Comparison of ENCODE assay signal across 11 cellular contexts in genomic region chr13:27423333-27423732, GRCh38. TPM values are rescaled to one million over a fixed set of nuclear protein-coding genes. Genes with fewer than 3 reads are reported as not detected.
DNase-seq lines count a peak whose midpoint lies in the region; ATAC-seq, FAIRE-seq and TF ChIP-seq lines count a peak whose summit lies in the region.
"Had no signal": no experiment of that assay in that cellular context is flagged by ENCODE, and none has a peak within 500 bp of the region (broad histone marks: within the 10 kb centered on the region; RNA-seq: fewer than 3 reads in every experiment).

No MANE protein-coding gene starts in this region.

- dilution Hi-C loops in keratinocyte (cut with MboI; ENCODE audit: extremely low pct_ligation_motif_present, low sequenced_read_pairs): no loop called here

- no peaks in the 10 kb centered on the region for H3K9me3 ChIP-seq in A549
- H3K9me3 ChIP-seq in DND-41 (ENCODE audit: insufficient read depth, low read length, severe bottlenecking): no peaks in the 10 kb centered on the region
- H3K9me3 ChIP-seq in keratinocyte (ENCODE audit: control insufficient read depth, low read depth, low read length): no peaks in the 10 kb centered on the region
- H3K9me3 ChIP-seq in sigmoid colon: no peaks in the 10 kb centered on the region
- H3K9me3 ChIP-seq: colonic mucosa, Peyer's patch had no signal

- H3K27me3 Mint-ChIP-seq in activated B cell treated with CpG ODN at 0.5 μM for 24 hours: no peaks in the 10 kb centered on the region

- TF ChIP-seq EP300 in A549 (IDR thresholded peaks at IDR 0.05): no peak
- TF ChIP-seq EP300 in sigmoid colon (IDR thresholded peaks at IDR 0.05): no peak

- H3K9ac ChIP-seq in DND-41 (ENCODE audit: low read depth, low read length): peak overlapping the region; percentile 96; the same call in 1 of the 2 replicates
- no peak overlapping the region for H3K9ac ChIP-seq in keratinocyte (ENCODE audit: control insufficient read depth, extremely low read depth, insufficient read depth, low read length)

- CTCF ChIA-PET in A549 (lab: Yijun Ruan, JAX): no interaction called here
- CTCF ChIA-PET in activated B cell treated with CpG ODN at 0.5 μM for 24 hours (lab: Charles Lee): no interaction called here

- no peaks in the 10 kb centered on the region for H3K27me3 ChIP-seq in DND-41 (ENCODE audit: insufficient read depth, low read length, poor library complexity)
- no peaks in the 10 kb centered on the region for H3K27me3 ChIP-seq in keratinocyte (ENCODE audit: control insufficient read depth, extremely low read depth, insufficient read depth, low read length)
- no peaks in the 10 kb centered on the region for H3K27me3 ChIP-seq in sigmoid colon
- H3K27me3 ChIP-seq: colonic mucosa, Peyer's patch had no signal

- H4K20me1 ChIP-seq in DND-41 (ENCODE audit: insufficient read depth, low read length) (peaks cover 22% of the 10 kb centered on the region), keratinocyte (ENCODE audit: control insufficient read depth, extremely low read depth, insufficient read depth, low read length) (no peaks in the 10 kb centered on the region)

- no peak for TF ChIP-seq POLR2A in A549 (IDR thresholded peaks at IDR 0.05; ENCODE audit: low read length)
- no peak for TF ChIP-seq POLR2A in sigmoid colon (IDR thresholded peaks at IDR 0.05)

- no peak for TF ChIP-seq RAD21 in A549 (conservative IDR thresholded peaks at IDR 0.05 in 1 of 2, IDR thresholded peaks at IDR 0.05 in 1 of 2)

- POLR2A ChIA-PET in A549 (lab: Yijun Ruan, JAX): interaction anchor here (1.3 kb wide), 1 partner anchor 27 kb away, joined by 4 read pairs; no protein-coding TSS in a partner anchor
- POLR2A ChIA-PET in activated B cell treated with CpG ODN at 0.5 μM for 24 hours (lab: Charles Lee): interaction anchor here (1.2 to 5.6 kb wide), 2 partner anchors 26 to 197 kb away, joined by 17 to 185 read pairs; partner anchors contain the start of genes LNX2 and MTIF3

- H3K79me2 ChIP-seq in DND-41 (ENCODE audit: insufficient read depth, low read length) (peaks cover 43% of the 10 kb centered on the region), keratinocyte (ENCODE audit: control insufficient read depth, insufficient read depth, low read length) (peaks cover 15% of the 10 kb centered on the region)

- peak overlapping the region; percentile 86 for H3K27ac Mint-ChIP-seq in activated B cell treated with CpG ODN at 0.5 μM for 24 hours

- H3K9me3 Mint-ChIP-seq in activated B cell treated with CpG ODN at 0.5 μM for 24 hours: no peaks in the 10 kb centered on the region

- WGBS in A549 (ENCODE audit: missing lambda C conversion rate): 95% methylated on average over 7 of the region's 7 CpGs
- 89 to 91% methylated on average over 7 of the region's 7 CpGs for WGBS in sigmoid colon, 2 donors

- H3K4me1 Mint-ChIP-seq in activated B cell treated with CpG ODN at 0.5 μM for 24 hours: peaks cover 42% of the 10 kb centered on the region

- FAIRE-seq in A549 (lab: Jason Lieb, UNC): no peak
- no peak for FAIRE-seq in keratinocyte (lab: Jason Lieb, UNC)
- FAIRE-seq: kidney had no signal

- intact Hi-C loops in activated B cell treated with CpG ODN at 0.5 μM for 24 hours (cut with micrococcal nuclease): loop anchor here (10.0 kb wide), 2 partner anchors 169 to 289 kb away; partner anchors contain the start of gene RPL21
- intact Hi-C loops in sigmoid colon (cut with DNase I): loop anchor here (5.0 to 10.0 kb wide), 5 partner anchors 46 to 439 kb away; partner anchors contain the start of genes LNX2, POLR1D and RASL11A

- peak overlapping the region; percentile 96; the same call in 2 of the 3 replicates for H3K4me2 ChIP-seq in A549
- H3K4me2 ChIP-seq in DND-41 (ENCODE audit: insufficient read depth, low read length): no peak overlapping the region
- peak overlapping the region; percentile 95 for H3K4me2 ChIP-seq in keratinocyte (ENCODE audit: control insufficient read depth, extremely low read depth, insufficient read depth, low read depth, low read length)

- peaks cover 24% of the 10 kb centered on the region for H3K36me3 Mint-ChIP-seq in activated B cell treated with CpG ODN at 0.5 μM for 24 hours (ENCODE audit: low read depth)

- H3K36me3 ChIP-seq in DND-41 (ENCODE audit: insufficient read depth, low read length) (peaks cover 32% of the 10 kb centered on the region), keratinocyte (ENCODE audit: control insufficient read depth in 2 of 2, extremely low read depth in 1 of 2, insufficient read depth in 2 of 2, low read length in 2 of 2) (peaks cover 2% of the 10 kb centered on the region in 2 experiments), sigmoid colon (peaks cover 0 to 7% (median under 1%) of the 10 kb centered on the region in 4 donors)
- H3K36me3 ChIP-seq: colonic mucosa had no signal

- TF ChIP-seq CTCF in A549 (IDR thresholded peaks at IDR 0.05) (no peak), DND-41 (IDR thresholded peaks at IDR 0.05; ENCODE audit: borderline replicate concordance, extremely low read depth, low read length, poor library complexity, severe bottlenecking) (no peak), activated B cell treated with CpG ODN at 0.5 μM for 24 hours (IDR thresholded peaks at IDR 0.05) (no peak), keratinocyte (optimal IDR thresholded peaks at IDR 0.05 in 1 of 3, IDR thresholded peaks at IDR 0.05 in 1 of 3, conservative IDR thresholded peaks at IDR 0.05 in 1 of 3; ENCODE audit: extremely low read depth in 1 of 3, insufficient read depth in 2 of 3, low read length in 3 of 3) (no peak), foreskin fibroblast (IDR thresholded peaks at IDR 0.05; ENCODE audit: low read depth, low read length) (no peak), sigmoid colon (IDR thresholded peaks at IDR 0.05) (no peak)

- H3K4me1 ChIP-seq in A549: peaks cover 17% of the 10 kb centered on the region
- peaks cover 42% of the 10 kb centered on the region for H3K4me1 ChIP-seq in DND-41 (ENCODE audit: insufficient read depth, low read length)
- H3K4me1 ChIP-seq in keratinocyte (ENCODE audit: control insufficient read depth, extremely low read depth, insufficient read depth, low read length): peaks cover 35% of the 10 kb centered on the region
- H3K4me1 ChIP-seq in sigmoid colon: peaks cover 0 to 38% (median 33%) of the 10 kb centered on the region in 4 donors

- ATAC-seq in A549 (no peak), DND-41 (ENCODE audit: insufficient read depth, low read depth) (no peak), activated B cell treated with CpG ODN at 0.5 μM for 24 hours (ENCODE audit: low read depth) (no peak)

- H3K9me1 ChIP-seq in keratinocyte (ENCODE audit: control insufficient read depth, extremely low read depth, insufficient read depth, low read length): no peaks in the 10 kb centered on the region

- peak overlapping the region; percentile 79 for H3K4me3 Mint-ChIP-seq in activated B cell treated with CpG ODN at 0.5 μM for 24 hours

- H3K4me3 ChIP-seq in A549: no peak overlapping the region
- H3K4me3 ChIP-seq in DND-41 (ENCODE audit: low read depth in 1 of 2, low read length in 2 of 2): no peak overlapping the region
- no peak overlapping the region for H3K4me3 ChIP-seq in keratinocyte (ENCODE audit: control insufficient read depth in 2 of 3, extremely low read depth in 1 of 3, insufficient read depth in 2 of 3, low read depth in 1 of 3, low read length in 3 of 3)
- H3K4me3 ChIP-seq in foreskin fibroblast (ENCODE audit: low read depth in 1 of 2, low read length in 2 of 2): no peak overlapping the region
- no peak overlapping the region for H3K4me3 ChIP-seq in sigmoid colon

- H2AFZ ChIP-seq in DND-41 (ENCODE audit: low read depth, low read length) (no peak overlapping the region), keratinocyte (ENCODE audit: control insufficient read depth, low read length) (no peak overlapping the region)

- H3K27ac ChIP-seq in A549 (no peak overlapping the region), DND-41 (ENCODE audit: low read length) (no peak overlapping the region), keratinocyte (ENCODE audit: control insufficient read depth, insufficient read depth, low read length) (no peak overlapping the region), sigmoid colon (no peak overlapping the region)

- DNase-seq in A549 (ENCODE audit: low read depth in 1 of 2, low spot score in 1 of 2) (no peak), DND-41 (no peak), activated B cell treated with CpG ODN at 0.5 μM for 24 hours (no peak), keratinocyte (ENCODE audit: low read depth, low spot score) (no peak), foreskin fibroblast (no peak), middle frontal gyrus (ENCODE audit: extremely low spot score, low spot score) (no peak), islet precursor cell (no peak), sigmoid colon (no peak)
- DNase-seq: kidney, Peyer's patch had no signal

RNA-seq across cellular contexts. Expression of gene GTF3A, which starts 1.1 kb away (rescaled TPM):
- polyA plus RNA-seq in A549 (2011; rRNA removed) (125 and 132 TPM in 2 replicates), A549 (2017; fragmentation: RNase III; extraction: RNeasy Plus Mini Kit Qiagen cat#74134 plus additional on column Dnase treatment) (93.1 to 99.6 TPM (median 93.4 TPM) in 3 replicates), keratinocyte (41.5 to 97.8 TPM (median 95.5 TPM) in 3 replicates), sigmoid colon (100 to 1,000 TPM in 1 of 3 donors, 10 to 100 TPM in 2; 76.3 to 113 (median 87.1) TPM)
- polyA plus RNA-seq in A549 (2012; cell fraction: cytosol; rRNA removed): 70.0 and 94.7 TPM in 2 replicates
- polyA plus RNA-seq in A549 (2012; cell fraction: nucleus; rRNA removed): 45.4 and 53.6 TPM in 2 replicates
- 38.5 and 41.4 TPM in 2 replicates for polyA minus RNA-seq in A549 (2011; rRNA and poly(A)+ RNA removed)
- total RNA-seq in activated B cell treated with CpG ODN at 0.5 μM for 24 hours (119 and 134 TPM in 2 replicates), sigmoid colon (100 to 1,000 TPM; 135 to 172 (median 154) TPM)
- 138 TPM for polyA plus RNA-seq in keratinocyte (2011; ENCODE audit: low read depth)
- 72.7 and 138 TPM in 2 replicates for polyA plus RNA-seq in keratinocyte (2011; cell fraction: cytosol; rRNA removed)
- polyA plus RNA-seq in keratinocyte (2011; cell fraction: nucleus; rRNA removed): 16.5 and 23.1 TPM in 2 replicates
- polyA plus RNA-seq in keratinocyte (2012; ENCODE audit: low replicate concordance): 58.6 and 74.2 TPM in 2 replicates
- polyA minus RNA-seq in keratinocyte: 22.1 to 48.6 TPM (median 36.3 TPM) in 3 replicates
- polyA minus RNA-seq in keratinocyte (2011; cell fraction: cytosol; rRNA and poly(A)+ RNA removed): 57.7 TPM
- 4.9 and 11.0 TPM in 2 replicates for polyA minus RNA-seq in keratinocyte (2011; cell fraction: nucleus; rRNA and poly(A)+ RNA removed)

RNA-seq across cellular contexts. Expression of gene MTIF3, which starts 27.0 kb away (rescaled TPM):
- polyA plus RNA-seq in A549 (2011; rRNA removed): 50.3 and 61.8 TPM in 2 replicates
- polyA plus RNA-seq in A549 (2012; cell fraction: cytosol; rRNA removed): 13.5 and 15.6 TPM in 2 replicates
- polyA plus RNA-seq in A549 (2012; cell fraction: nucleus; rRNA removed): 4.6 and 6.8 TPM in 2 replicates
- polyA plus RNA-seq in A549 (2017; fragmentation: RNase III; extraction: RNeasy Plus Mini Kit Qiagen cat#74134 plus additional on column Dnase treatment): 31.6 to 32.4 TPM (median 31.7 TPM) in 3 replicates
- 7.8 and 12.4 TPM in 2 replicates for polyA minus RNA-seq in A549 (2011; rRNA and poly(A)+ RNA removed)
- total RNA-seq in activated B cell treated with CpG ODN at 0.5 μM for 24 hours: 39.8 and 50.1 TPM in 2 replicates
- 41.4 to 58.0 TPM (median 56.1 TPM) in 3 replicates for polyA plus RNA-seq in keratinocyte
- 57.9 TPM for polyA plus RNA-seq in keratinocyte (2011; ENCODE audit: low read depth)
- polyA plus RNA-seq in keratinocyte (2011; cell fraction: cytosol; rRNA removed): 65.4 and 96.7 TPM in 2 replicates
- 48.4 and 56.7 TPM in 2 replicates for polyA plus RNA-seq in keratinocyte (2011; cell fraction: nucleus; rRNA removed)
- 35.8 and 46.3 TPM in 2 replicates for polyA plus RNA-seq in keratinocyte (2012; ENCODE audit: low replicate concordance)
- polyA minus RNA-seq in keratinocyte: 5.3 to 24.9 TPM (median 16.5 TPM) in 3 replicates
- 9.2 TPM for polyA minus RNA-seq in keratinocyte (2011; cell fraction: cytosol; rRNA and poly(A)+ RNA removed)
- polyA minus RNA-seq in keratinocyte (2011; cell fraction: nucleus; rRNA and poly(A)+ RNA removed): 5.4 and 11.7 TPM in 2 replicates
- 100 to 1,000 TPM in 1 of 4 donors, 10 to 100 TPM in 3; 64.3 to 102 (median 74.4) TPM for total RNA-seq in sigmoid colon
- polyA plus RNA-seq in sigmoid colon: 100 to 1,000 TPM in 1 of 3 donors, 10 to 100 TPM in 2; 72.9 to 125 (median 86.5) TPM
